In genomic region chr7:37368540-37368939, GRCh38 we compare ENCODE assay signal across 2 cellular contexts.
TF ChIP-seq lines count a peak whose summit lies in the region.

No MANE protein-coding gene starts in this region.

TF ChIP-seq in liver, 16 proteins besides CTCF, POLR2A, EP300 and RAD21 (continued from another document):
- peak; percentile 65 to 72 for TF ChIP-seq HNF4A (conservative IDR thresholded peaks at IDR 0.05)
- TF ChIP-seq FOXA2 (IDR thresholded peaks at IDR 0.05), result no peak
- peak; percentile 54 to 60 for TF ChIP-seq RXRA (IDR thresholded peaks at IDR 0.05)
- TF ChIP-seq FOXA1 (IDR thresholded peaks at IDR 0.05), result no peak
- no peak for TF ChIP-seq ZBTB33 (IDR thresholded peaks at IDR 0.05)
- peak; percentile 14 for TF ChIP-seq SP1 (IDR thresholded peaks at IDR 0.05)
- TF ChIP-seq NR2F2 (IDR thresholded peaks at IDR 0.05), result no peak
- TF ChIP-seq JUND (IDR thresholded peaks at IDR 0.05), result no peak
- no peak for TF ChIP-seq EGR1 (IDR thresholded peaks at IDR 0.05; ENCODE audit: low read depth in 2 of 2)
- TF ChIP-seq HNF4G (IDR thresholded peaks at IDR 0.05), result no peak
- no peak for TF ChIP-seq REST (IDR thresholded peaks at IDR 0.05)
- no peak for TF ChIP-seq GABPA (IDR thresholded peaks at IDR 0.05 in 1 of 2, conservative IDR thresholded peaks at IDR 0.05 in 1 of 2)
TF ChIP-seq in liver: peak in this region for 3.

TF ChIP-seq in HepG2, 621 proteins besides CTCF, POLR2A, EP300 and RAD21 (continued from another document):
- no peak for TF ChIP-seq THYN1 (CRISPR knock-in tag; IDR thresholded peaks at IDR 0.05; ENCODE audit: borderline replicate concordance, low read depth)
- TF ChIP-seq ZNF513 (CRISPR knock-in tag; conservative IDR thresholded peaks at IDR 0.05), result no peak
- no peak for TF ChIP-seq RXRA (CRISPR knock-in tag; IDR thresholded peaks at IDR 0.05)
- TF ChIP-seq ZKSCAN1 (IDR thresholded peaks at IDR 0.05; ENCODE audit: low read length), result no peak
- TF ChIP-seq ONECUT2 (CRISPR knock-in tag; IDR thresholded peaks at IDR 0.05), result no peak
- TF ChIP-seq NRL (CRISPR knock-in tag; IDR thresholded peaks at IDR 0.05; ENCODE audit: borderline replicate concordance), result no peak
